In genomic region chr11:124934862-124935547, GRCh38 we compare ENCODE assay signal across 13 cellular contexts. TPM values are rescaled to one million over a fixed set of nuclear protein-coding genes. Genes with fewer than 3 reads are reported as not detected.
A peak's percentile ranks its signal among the peaks of the same experiment; 100 is the strongest.
DNase-seq lines count a peak whose midpoint lies in the region; ATAC-seq and TF ChIP-seq lines count a peak whose summit lies in the region.
"Had no signal": no experiment of that assay in that cellular context is flagged by ENCODE, and none has a peak within 500 bp of the region (broad histone marks: within the 10 kb centered on the region; RNA-seq: fewer than 3 reads in every experiment).

No MANE protein-coding gene starts in this region.

- H2AFZ ChIP-seq in ACC112 (ENCODE audit: low read length, unreplicated experiment) = peak overlapping the region; percentile 67

- H3K27ac ChIP-seq in ACC112 (ENCODE audit: low read depth, low read length) (peak overlapping the region; percentile 52), HEK293 (ENCODE audit: extremely low read depth, low read depth, low read length) (no peak overlapping the region), caudate nucleus (ENCODE audit: low read depth, low read length) (peak overlapping the region; percentile 99), heart left ventricle (no peak overlapping the region), testis (no peak overlapping the region)
- H3K27ac ChIP-seq: neutrophil, RWPE1, upper lobe of left lung had no signal

- DNase-seq in caudate nucleus (lab: John Stamatoyannopoulos, UW) (no peak), left lobe of liver (ENCODE audit: low spot score) (no peak), HuH-7.5 (ENCODE audit: low spot score) (no peak), heart left ventricle (no peak), testis (no peak)
- DNase-seq: CD4-positive, CD25-positive, alpha-beta regulatory T cell; NCI-H2029 treated with DMSO at 0.1 percent for 48 hours had no signal

- H3K27me3 ChIP-seq in ACC112 (ENCODE audit: insufficient read depth, low read length) (no peaks in the 10 kb centered on the region), heart left ventricle (peaks cover 0 to 6% (median 0%) of the 10 kb centered on the region in 9 donors), testis (no peaks in the 10 kb centered on the region)
- H3K27me3 ChIP-seq: upper lobe of left lung had no signal

- H3K9me3 ChIP-seq in HEK293 (ENCODE audit: control insufficient read depth, insufficient read depth, low read depth, low read length) (no peaks in the 10 kb centered on the region), heart left ventricle (no peaks in the 10 kb centered on the region), testis (no peaks in the 10 kb centered on the region)
- H3K9me3 ChIP-seq: neutrophil, upper lobe of left lung had no signal

- peak; percentile 78 for ATAC-seq in left lobe of liver
- no peak for ATAC-seq in heart left ventricle
- ATAC-seq in HG02678 (IDR thresholded peaks at IDR 0.05; ENCODE audit: unreplicated experiment) = no peak

- TF ChIP-seq CTCF in HEK293 (tag by site-specific recombination; IDR thresholded peaks at IDR 0.05) = no peak
- TF ChIP-seq CTCF in heart left ventricle (IDR thresholded peaks at IDR 0.05) = no peak
- no peak for TF ChIP-seq CTCF in testis (IDR thresholded peaks at IDR 0.05)

- TF ChIP-seq POLR2A in heart left ventricle (IDR thresholded peaks at IDR 0.05) (no peak), testis (IDR thresholded peaks at IDR 0.05) (no peak)

- POLR2A ChIA-PET in HEK293 (lab: Yijun Ruan, JAX) = no interaction called here

- WGBS in heart left ventricle, 4 donors = 75 to 81% (median 78%) methylated on average over 4 of the region's 4 CpGs
- 77 to 82% methylated on average over 4 of the region's 4 CpGs for WGBS in testis, 2 donors

- H3K79me2 ChIP-seq in ACC112 (ENCODE audit: control insufficient read depth, insufficient read depth, low read length, unreplicated experiment) = no peaks in the 10 kb centered on the region

- H3K4me1 ChIP-seq in ACC112 (ENCODE audit: control insufficient read depth, insufficient read depth, low read length, unreplicated experiment) = peaks cover 17% of the 10 kb centered on the region
- H3K4me1 ChIP-seq in HEK293 (ENCODE audit: control insufficient read depth, insufficient read depth, low read length) = no peaks in the 10 kb centered on the region
- H3K4me1 ChIP-seq in heart left ventricle = no peaks in the 10 kb centered on the region
- H3K4me1 ChIP-seq in testis = no peaks in the 10 kb centered on the region

- H3K4me3 ChIP-seq in ACC112 (ENCODE audit: low read depth, low read length) = peak overlapping the region; percentile 40; the same call in 1 of the 2 replicates
- H3K4me3 ChIP-seq in HEK293 (ENCODE audit: low read depth, low read length) = no peak overlapping the region
- no peak overlapping the region for H3K4me3 ChIP-seq in heart left ventricle
- no peak overlapping the region for H3K4me3 ChIP-seq in testis
- H3K4me3 ChIP-seq: upper lobe of left lung had no signal

- intact Hi-C loops in heart left ventricle (cut with DNase I) (no loop called here), testis (cut with DNase I; ENCODE audit: low total_unique reads) (no loop called here)

- CTCF ChIA-PET in HEK293 (lab: Yijun Ruan, JAX) = interaction anchor here (0.7 to 1.4 kb wide), 8 partner anchors 8 to 635 kb away, joined by 3 to 4 read pairs (median 3); no protein-coding TSS in a partner anchor

- H3K36me3 ChIP-seq in ACC112 (ENCODE audit: insufficient read depth, low read length) (no peaks in the 10 kb centered on the region), HEK293 (ENCODE audit: control insufficient read depth in 2 of 2, insufficient read depth in 1 of 2, low read length in 2 of 2) (no peaks in the 10 kb centered on the region), heart left ventricle (no peaks in the 10 kb centered on the region), testis (ENCODE audit: low read depth, missing control alignments) (no peaks in the 10 kb centered on the region)
- H3K36me3 ChIP-seq: neutrophil, upper lobe of left lung had no signal

TF ChIP-seq in HEK293, 187 proteins besides CTCF, POLR2A, EP300 and RAD21:
- TF ChIP-seq ZXDB (tag by site-specific recombination; IDR thresholded peaks at IDR 0.05) (no peak), ZFHX2 (tag by site-specific recombination; conservative IDR thresholded peaks at IDR 0.05) (peak; percentile 97), EGR2 (tag by site-specific recombination; IDR thresholded peaks at IDR 0.05; ENCODE audit: low read depth) (peak; percentile 96)

RNA-seq across cellular contexts. Expression of gene HEPACAM, which starts 0.8 kb away (rescaled TPM):
- total RNA-seq in left lobe of liver (27.2 TPM), heart left ventricle (1 to 10 TPM in 2 of 9 donors, under 1 TPM in 4, not detected in 3; 0.07 to 2.6 (median 0.26) TPM), testis (under 1 TPM; 0.24 to 0.25 TPM)
- polyA plus RNA-seq in heart left ventricle (under 1 TPM in 1 of 2 donors, not detected in 1; 0.58 TPM), testis (ENCODE audit: insufficient read depth, low read depth, low replicate concordance) (0.75 TPM)
- total RNA-seq: CD4-positive, CD25-positive, alpha-beta regulatory T cell had no signal
- polyA plus RNA-seq: CD4-positive, CD25-positive, alpha-beta regulatory T cell had no signal

RNA-seq across cellular contexts. Expression of gene HEPN1, which starts 16.0 kb away (rescaled TPM):
- total RNA-seq in left lobe of liver = not detected
- not detected for total RNA-seq in heart left ventricle
- polyA plus RNA-seq in heart left ventricle = not detected
- not detected for total RNA-seq in testis
- not detected for polyA plus RNA-seq in testis (ENCODE audit: insufficient read depth, low read depth, low replicate concordance)
- total RNA-seq: CD4-positive, CD25-positive, alpha-beta regulatory T cell; upper lobe of left lung had no signal
- polyA plus RNA-seq: CD4-positive, CD25-positive, alpha-beta regulatory T cell had no signal

RNA-seq across cellular contexts. Expression of gene CCDC15, which starts 19.0 kb away (rescaled TPM):
- total RNA-seq in left lobe of liver = 0.48 TPM
- total RNA-seq in heart left ventricle = 1 to 10 TPM in 2 of 9 donors, under 1 TPM in 7; 0.12 to 1.8 (median 0.19) TPM
- under 1 TPM; 0.08 to 0.27 TPM for polyA plus RNA-seq in heart left ventricle
- total RNA-seq in testis = 10 to 100 TPM; 14.9 to 15.1 TPM
- 8.0 TPM for polyA plus RNA-seq in testis (ENCODE audit: insufficient read depth, low read depth, low replicate concordance)

RNA-seq across cellular contexts. Expression of gene ROBO4, which starts 37.3 kb away (rescaled TPM):
- total RNA-seq in left lobe of liver (6.3 TPM), heart left ventricle (10 to 100 TPM; 16.3 to 63.5 (median 27.1) TPM), testis (1 to 10 TPM; 5.7 to 8.4 TPM)
- polyA plus RNA-seq in heart left ventricle (10 to 100 TPM; 17.7 to 21.8 TPM), testis (ENCODE audit: insufficient read depth, low read depth, low replicate concordance) (7.0 TPM)

Comparison
In these comparisons a context has a peak if more than half of its experiments do, and no peak if none do; other contexts are left out.
1. H3K27ac ChIP-seq: peak in ACC112 (single experiment) and caudate nucleus (single experiment); none in HEK293 (single experiment), heart left ventricle (0 of 12) and testis (0 of 2).
2. RNA of gene CCDC15, which starts 19.0 kb away (total RNA-seq): 14.9 to 15.1 TPM in testis; 0.48 TPM in left lobe of liver (single experiment) and 0.12 to 1.8 TPM in heart left ventricle; every median in the first group is over 4 times any median in the second.